In the genomic region with DNA sequence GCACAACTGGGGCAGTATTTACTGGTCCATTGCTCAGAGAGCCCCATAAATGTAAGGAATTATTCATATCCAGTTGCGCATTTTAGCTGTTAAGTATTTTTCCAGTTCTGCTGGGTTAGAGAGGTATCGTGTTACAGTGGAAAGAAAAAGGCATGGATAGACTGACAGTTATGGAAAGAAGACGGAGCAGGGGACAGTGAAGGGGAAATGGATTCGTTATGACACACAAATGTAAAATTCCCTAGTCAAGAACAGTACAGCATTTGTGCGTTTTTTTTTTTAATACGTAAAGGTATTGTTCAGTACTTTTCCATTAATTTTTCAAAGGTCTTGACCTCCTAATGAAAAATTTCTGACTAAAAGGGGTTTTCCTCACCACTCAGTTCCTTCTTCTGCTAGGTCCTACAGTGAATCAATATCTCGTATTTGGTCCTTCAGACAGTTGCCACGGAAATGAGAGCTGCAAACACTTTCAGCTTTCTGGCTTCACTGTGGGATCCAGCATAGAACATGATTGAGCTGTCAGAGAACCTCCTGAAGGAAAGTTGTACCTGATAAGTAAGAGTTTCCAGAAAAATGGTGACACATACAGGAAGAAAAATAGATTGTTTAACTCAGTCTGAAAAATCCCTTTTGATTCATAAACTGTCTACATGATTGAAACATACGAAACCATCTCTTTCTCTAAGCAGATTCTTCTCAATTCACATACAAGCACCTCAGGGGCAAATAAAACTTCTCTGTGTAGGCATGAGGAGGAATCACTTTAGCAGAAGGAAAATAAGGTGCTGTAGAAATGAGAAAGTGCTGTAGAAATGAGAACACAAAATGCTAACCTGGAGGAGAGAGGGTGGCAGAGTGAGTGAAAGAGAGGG, we compare ENCODE assay signal across 9 cellular contexts. TPM values are rescaled to one million over a fixed set of nuclear protein-coding genes. Genes with fewer than 3 reads are reported as not detected.
DNase-seq lines count a peak whose midpoint lies in the region; ATAC-seq and TF ChIP-seq lines count a peak whose summit lies in the region.
"Had no signal": no experiment of that assay in that cellular context is flagged by ENCODE, and none has a peak within 500 bp of the region (broad histone marks: within the 10 kb centered on the region; RNA-seq: fewer than 3 reads in every experiment).

No MANE protein-coding gene starts in this region.

- H3K36me3 ChIP-seq in skeletal muscle satellite cell (ENCODE audit: insufficient read depth, low read length) (no peaks in the 10 kb centered on the region), Caco-2 (ENCODE audit: control insufficient read depth, insufficient read depth, low read length) (no peaks in the 10 kb centered on the region)

- H3K9me3 Mint-ChIP-seq in activated CD8-positive, alpha-beta memory T cell treated with anti-CD3 and anti-CD28 coated beads, Interleukin-2, amount 10 ng/mL, durations not matched to agents 7 days and 5 days (ENCODE audit: low read depth): no peaks in the 10 kb centered on the region
- H3K9me3 Mint-ChIP-seq in activated CD4-positive, alpha-beta memory T cell treated with anti-CD3 and anti-CD28 coated beads, Interleukin-2, amount 10 ng/mL, durations not matched to agents 7 days and 5 days: no peaks in the 10 kb centered on the region
- H3K9me3 Mint-ChIP-seq in Caco-2 (ENCODE audit: unreplicated experiment): no peaks in the 10 kb centered on the region

- CTCF ChIA-PET in activated CD8-positive, alpha-beta memory T cell treated with anti-CD3 and anti-CD28 coated beads, Interleukin-2, amount 10 ng/mL, durations not matched to agents 7 days and 5 days (lab: Charles Lee): no interaction called here
- CTCF ChIA-PET in activated CD4-positive, alpha-beta memory T cell treated with anti-CD3 and anti-CD28 coated beads, Interleukin-2, amount 10 ng/mL, durations not matched to agents 7 days and 5 days (lab: Charles Lee): interaction anchor here (0.7 to 2.5 kb wide), 2 partner anchors 110 to 132 kb away, joined by 3 to 7 read pairs; no protein-coding TSS in a partner anchor
- CTCF ChIA-PET in Caco-2 (lab: Charles Lee): interaction anchor here (1.3 kb wide), 1 partner anchor 22 kb away, joined by 4 read pairs; a partner anchor contains a TSS

- ATAC-seq in activated CD8-positive, alpha-beta memory T cell treated with anti-CD3 and anti-CD28 coated beads, Interleukin-2, amount 10 ng/mL, durations not matched to agents 7 days and 5 days: peak; percentile 66
- ATAC-seq in HG02981 (IDR thresholded peaks at IDR 0.05; ENCODE audit: unreplicated experiment): peak; percentile 76

- H3K9me3 ChIP-seq in skeletal muscle satellite cell (replicated peaks; ENCODE audit: low read length): no peaks in the 10 kb centered on the region
- H3K9me3 ChIP-seq in Caco-2: no peaks in the 10 kb centered on the region

- TF ChIP-seq CTCF in Caco-2 (IDR thresholded peaks at IDR 0.05; ENCODE audit: insufficient read depth in 1 of 2, low read depth in 1 of 2, low read length in 1 of 2, severe bottlenecking in 1 of 2, unreplicated experiment in 1 of 2): no peak

- H3K4me3 Mint-ChIP-seq in activated CD8-positive, alpha-beta memory T cell treated with anti-CD3 and anti-CD28 coated beads, Interleukin-2, amount 10 ng/mL, durations not matched to agents 7 days and 5 days: no peak overlapping the region
- H3K4me3 Mint-ChIP-seq in activated CD4-positive, alpha-beta memory T cell treated with anti-CD3 and anti-CD28 coated beads, Interleukin-2, amount 10 ng/mL, durations not matched to agents 7 days and 5 days: peak overlapping the region; percentile 40
- H3K4me3 Mint-ChIP-seq in Caco-2 (ENCODE audit: unreplicated experiment): no peak overlapping the region
- H3K4me3 Mint-ChIP-seq: B cell had no signal

- H3K4me1 ChIP-seq in skeletal muscle satellite cell (ENCODE audit: control insufficient read depth, insufficient read depth, low read length) (peaks cover 12% of the 10 kb centered on the region), Caco-2 (no peaks in the 10 kb centered on the region)

- intact Hi-C loops in Caco-2 (cut with micrococcal nuclease; ENCODE audit: unreplicated experiment): no loop called here

- H3K4me3 ChIP-seq in skeletal muscle satellite cell (ENCODE audit: low read length): peak overlapping the region; percentile 26
- H3K4me3 ChIP-seq in Caco-2 (ENCODE audit: low read depth, low read length): no peak overlapping the region

- POLR2A ChIA-PET in activated CD4-positive, alpha-beta memory T cell treated with anti-CD3 and anti-CD28 coated beads, Interleukin-2, amount 10 ng/mL, durations not matched to agents 7 days and 5 days (lab: Charles Lee): interaction anchor here (1.1 kb wide), 2 partner anchors 50 to 53 kb away, joined by 3 read pairs; no protein-coding TSS in a partner anchor
- POLR2A ChIA-PET in Caco-2 (lab: Charles Lee): no interaction called here

- no peak for DNase-seq in activated CD8-positive, alpha-beta memory T cell treated with anti-CD3 and anti-CD28 coated beads, Interleukin-2, amount 10 ng/mL, durations not matched to agents 7 days and 5 days
- no peak for DNase-seq in activated CD8-positive, alpha-beta memory T cell treated with anti-CD3 and anti-CD28 coated beads, Interleukin-2, amount 50 U/mL, for 4 hours
- DNase-seq in activated CD4-positive, alpha-beta memory T cell treated with anti-CD3 and anti-CD28 coated beads, Interleukin-2, amount 10 ng/mL, durations not matched to agents 7 days and 5 days: no peak
- no peak for DNase-seq in hepatic stellate cell (ENCODE audit: low spot score)
- no peak for DNase-seq in Caco-2
- DNase-seq in putamen (ENCODE audit: low spot score): no peak

- peak overlapping the region; percentile 37 for H3K27ac Mint-ChIP-seq in activated CD8-positive, alpha-beta memory T cell treated with anti-CD3 and anti-CD28 coated beads, Interleukin-2, amount 10 ng/mL, durations not matched to agents 7 days and 5 days
- peak overlapping the region; percentile 51 for H3K27ac Mint-ChIP-seq in activated CD4-positive, alpha-beta memory T cell treated with anti-CD3 and anti-CD28 coated beads, Interleukin-2, amount 10 ng/mL, durations not matched to agents 7 days and 5 days
- H3K27ac Mint-ChIP-seq in Caco-2 (ENCODE audit: unreplicated experiment): no peak overlapping the region
- H3K27ac Mint-ChIP-seq: B cell had no signal

- no peaks in the 10 kb centered on the region for H3K36me3 Mint-ChIP-seq in activated CD8-positive, alpha-beta memory T cell treated with anti-CD3 and anti-CD28 coated beads, Interleukin-2, amount 10 ng/mL, durations not matched to agents 7 days and 5 days
- no peaks in the 10 kb centered on the region for H3K36me3 Mint-ChIP-seq in activated CD4-positive, alpha-beta memory T cell treated with anti-CD3 and anti-CD28 coated beads, Interleukin-2, amount 10 ng/mL, durations not matched to agents 7 days and 5 days (ENCODE audit: low read depth)
- no peaks in the 10 kb centered on the region for H3K36me3 Mint-ChIP-seq in Caco-2 (ENCODE audit: insufficient read depth, unreplicated experiment)

- H3K27me3 Mint-ChIP-seq in activated CD8-positive, alpha-beta memory T cell treated with anti-CD3 and anti-CD28 coated beads, Interleukin-2, amount 10 ng/mL, durations not matched to agents 7 days and 5 days: peaks cover 16% of the 10 kb centered on the region
- H3K27me3 Mint-ChIP-seq in activated CD4-positive, alpha-beta memory T cell treated with anti-CD3 and anti-CD28 coated beads, Interleukin-2, amount 10 ng/mL, durations not matched to agents 7 days and 5 days: peaks cover 5% of the 10 kb centered on the region
- no peaks in the 10 kb centered on the region for H3K27me3 Mint-ChIP-seq in Caco-2 (ENCODE audit: insufficient read depth, unreplicated experiment)

- peak overlapping the region; percentile 42 for H3K4me2 ChIP-seq in skeletal muscle satellite cell (ENCODE audit: low read length)

- H3K9ac ChIP-seq in skeletal muscle satellite cell (ENCODE audit: low read depth, low read length): peak overlapping the region; percentile 4

- H3K27me3 ChIP-seq in skeletal muscle satellite cell (ENCODE audit: control insufficient read depth, insufficient read depth, low read length) (no peaks in the 10 kb centered on the region), Caco-2 (replicated peaks; ENCODE audit: control insufficient read depth, insufficient read depth, low read length) (no peaks in the 10 kb centered on the region)

- H3K4me1 Mint-ChIP-seq in activated CD8-positive, alpha-beta memory T cell treated with anti-CD3 and anti-CD28 coated beads, Interleukin-2, amount 10 ng/mL, durations not matched to agents 7 days and 5 days: peaks cover 37% of the 10 kb centered on the region
- H3K4me1 Mint-ChIP-seq in activated CD4-positive, alpha-beta memory T cell treated with anti-CD3 and anti-CD28 coated beads, Interleukin-2, amount 10 ng/mL, durations not matched to agents 7 days and 5 days: peaks cover 60% of the 10 kb centered on the region
- H3K4me1 Mint-ChIP-seq in Caco-2 (ENCODE audit: low read depth, unreplicated experiment): no peaks in the 10 kb centered on the region

- BruUV-seq in Caco-2 (replicated peaks; lab: Mats Ljungman, UMichigan): no TSS peak

RNA-seq across cellular contexts. Expression of a gene that starts 21.8 kb away (rescaled TPM):
- 1 to 10 TPM; 2.1 to 3.6 TPM for total RNA-seq in activated CD8-positive, alpha-beta memory T cell treated with anti-CD3 and anti-CD28 coated beads, Interleukin-2, amount 10 ng/mL, durations not matched to agents 7 days and 5 days
- total RNA-seq in activated CD4-positive, alpha-beta memory T cell treated with anti-CD3 and anti-CD28 coated beads, Interleukin-2, amount 10 ng/mL, durations not matched to agents 7 days and 5 days: 1 to 10 TPM; 3.7 to 5.0 TPM
- total RNA-seq in skeletal muscle satellite cell (2012; rRNA removed): 3.0 and 4.2 TPM in 2 replicates
- 2.6 and 2.7 TPM in 2 replicates for total RNA-seq in Caco-2 (2022)
